In genomic region chr11:96388891-96389603, GRCh38 we compare ENCODE assay signal across 8 cellular contexts. TPM values are rescaled to one million over a fixed set of nuclear protein-coding genes. Genes with fewer than 3 reads are reported as not detected.
A peak's percentile ranks its signal among the peaks of the same experiment; 100 is the strongest.
DNase-seq lines count a peak whose midpoint lies in the region; ATAC-seq and TF ChIP-seq lines count a peak whose summit lies in the region.

No MANE protein-coding gene starts in this region.

- peaks cover 22% of the 10 kb centered on the region for H4K20me1 ChIP-seq in smooth muscle cell (ENCODE audit: low read depth)

- H3K79me2 ChIP-seq in smooth muscle cell (ENCODE audit: low read depth), result peaks cover 79% of the 10 kb centered on the region

- peaks cover 2% of the 10 kb centered on the region for H3K36me3 ChIP-seq in smooth muscle cell (ENCODE audit: low read depth)

- TF ChIP-seq CTCF in astrocyte of the cerebellum (IDR thresholded peaks at IDR 0.05; ENCODE audit: low read depth, low read length, missing control alignments), result no peak
- TF ChIP-seq CTCF in smooth muscle cell (IDR thresholded peaks at IDR 0.05; ENCODE audit: borderline replicate concordance, insufficient read depth, poor library complexity, severe bottlenecking), result no peak

- H3K27me3 ChIP-seq in smooth muscle cell (ENCODE audit: low read depth), result no peaks in the 10 kb centered on the region

- H3K9me3 Mint-ChIP-seq in activated naive CD4-positive, alpha-beta T cell treated with anti-CD3 and anti-CD28 coated beads for 36 hours, result no peaks in the 10 kb centered on the region

- peak; percentile 36 for ATAC-seq in HG02642 (IDR thresholded peaks at IDR 0.05; ENCODE audit: poor library complexity, unreplicated experiment)

- H3K27ac ChIP-seq in smooth muscle cell (ENCODE audit: low read depth), result peak overlapping the region; percentile 82

- in situ Hi-C loops in astrocyte of the cerebellum (cut with HindIII; ENCODE audit: low sequenced_read_pairs), result loop anchor here (25.0 kb wide), 1 partner anchor 552 kb away; no protein-coding TSS in a partner anchor

- no peaks in the 10 kb centered on the region for H3K9me3 ChIP-seq in smooth muscle cell (replicated peaks; ENCODE audit: low read depth)

- H3K4me1 Mint-ChIP-seq in activated naive CD4-positive, alpha-beta T cell treated with anti-CD3 and anti-CD28 coated beads for 36 hours (ENCODE audit: low read depth), result peaks cover 61% of the 10 kb centered on the region

- CTCF ChIA-PET in activated naive CD4-positive, alpha-beta T cell treated with anti-CD3 and anti-CD28 coated beads for 36 hours (lab: Charles Lee), result interaction anchor here (0.6 to 2.7 kb wide), 7 partner anchors 42 to 596 kb away, joined by 3 to 20 read pairs (median 4); partner anchors contain the start of gene MAML2

- no peaks in the 10 kb centered on the region for H3K27me3 Mint-ChIP-seq in activated naive CD4-positive, alpha-beta T cell treated with anti-CD3 and anti-CD28 coated beads for 36 hours (ENCODE audit: low read depth)

- peak overlapping the region; percentile 81 for H3K9ac ChIP-seq in smooth muscle cell (ENCODE audit: low read depth)

- peaks cover 18% of the 10 kb centered on the region for H3K36me3 Mint-ChIP-seq in activated naive CD4-positive, alpha-beta T cell treated with anti-CD3 and anti-CD28 coated beads for 36 hours (ENCODE audit: low read depth)

- DNase-seq in activated naive CD4-positive, alpha-beta T cell treated with anti-CD3 and anti-CD28 coated beads for 36 hours, result no peak
- no peak for DNase-seq in activated naive CD4-positive, alpha-beta T cell (lab: John Stamatoyannopoulos, UW)
- DNase-seq in NCI-H146 treated with DMSO at 0.1 percent for 48 hours (lab: John Stamatoyannopoulos, UW; ENCODE audit: unreplicated experiment) (peak; percentile 65), astrocyte of the cerebellum (ENCODE audit: low read depth) (no peak), iPS-NIHi11 (ENCODE audit: low spot score) (peak; percentile 74), smooth muscle cell (lab: John Stamatoyannopoulos, UW; ENCODE audit: unreplicated experiment) (no peak)
- DNase-seq in stimulated activated CD4-positive, alpha-beta T cell treated with anti-CD3 and anti-CD28 coated beads, Interleukin-1b, Interleukin-23, amount 100 ng/mL, for 48 hours, result no peak

- H2AFZ ChIP-seq in smooth muscle cell (ENCODE audit: low read depth), result peak overlapping the region; percentile 60

- WGBS in smooth muscle cell (ENCODE audit: low lambda C conversion rate), result 2% methylated on average over 21 of the region's 21 CpGs

- intact Hi-C loops in activated naive CD4-positive, alpha-beta T cell treated with anti-CD3 and anti-CD28 coated beads for 36 hours (cut with micrococcal nuclease), result loop anchor here (1.0 kb wide), 5 partner anchors 46 to 1416 kb away; partner anchors contain the start of genes CEP57, CWC15, KDM4D and MAML2

- H3K4me3 ChIP-seq in astrocyte of the cerebellum (ENCODE audit: low read depth, low read length), result peak overlapping the region; percentile 70
- H3K4me3 ChIP-seq in smooth muscle cell, result peak overlapping the region; percentile 74

- H3K4me1 ChIP-seq in smooth muscle cell (ENCODE audit: low read depth), result peaks cover 23% of the 10 kb centered on the region

- H3K4me2 ChIP-seq in smooth muscle cell, result peak overlapping the region; percentile 91

- H3F3A ChIP-seq in smooth muscle cell (ENCODE audit: low read depth), result peaks cover 8% of the 10 kb centered on the region

- H3K4me3 Mint-ChIP-seq in activated naive CD4-positive, alpha-beta T cell treated with anti-CD3 and anti-CD28 coated beads for 36 hours, result peak overlapping the region; percentile 89

- H3K27ac Mint-ChIP-seq in activated naive CD4-positive, alpha-beta T cell treated with anti-CD3 and anti-CD28 coated beads for 36 hours, result peak overlapping the region; percentile 91

RNA-seq across cellular contexts. Expression of gene CCDC82, which starts 0.7 kb away (rescaled TPM):
- 10 to 100 TPM; 32.0 to 34.0 TPM for total RNA-seq in activated naive CD4-positive, alpha-beta T cell treated with anti-CD3 and anti-CD28 coated beads for 36 hours
- total RNA-seq in smooth muscle cell, result 32.8 and 49.4 TPM in 2 replicates
- polyA plus RNA-seq in smooth muscle cell, result 19.8 and 23.1 TPM in 2 replicates

RNA-seq across cellular contexts. Expression of gene JRKL, which starts 0.8 kb away (rescaled TPM):
- total RNA-seq in activated naive CD4-positive, alpha-beta T cell treated with anti-CD3 and anti-CD28 coated beads for 36 hours, result 10 to 100 TPM; 12.3 to 12.7 TPM
- 12.1 and 16.9 TPM in 2 replicates for total RNA-seq in smooth muscle cell
- 6.1 and 7.1 TPM in 2 replicates for polyA plus RNA-seq in smooth muscle cell

RNA-seq across cellular contexts. Expression of gene MAML2, which starts 46.1 kb away (rescaled TPM):
- total RNA-seq in activated naive CD4-positive, alpha-beta T cell treated with anti-CD3 and anti-CD28 coated beads for 36 hours, result 10 to 100 TPM; 26.6 to 28.1 TPM
- 45.0 and 52.4 TPM in 2 replicates for total RNA-seq in smooth muscle cell
- polyA plus RNA-seq in smooth muscle cell, result 8.7 and 10.1 TPM in 2 replicates

Comparison
In these comparisons a context has a peak if more than half of its experiments do, and no peak if none do; other contexts are left out.
1. DNase-seq: peak in NCI-H146 treated with DMSO at 0.1 percent for 48 hours (single experiment) and iPS-NIHi11 (single experiment); none in activated naive CD4-positive, alpha-beta T cell treated with anti-CD3 and anti-CD28 coated beads for 36 hours (single experiment), activated naive CD4-positive, alpha-beta T cell (0 of 4), astrocyte of the cerebellum (single experiment), smooth muscle cell (single experiment) and stimulated activated CD4-positive, alpha-beta T cell treated with anti-CD3 and anti-CD28 coated beads, Interleukin-1b, Interleukin-23, amount 100 ng/mL, for 48 hours (single experiment).